In genomic region chr10:48523820-48524758, GRCh38 we compare ENCODE assay signal across 1 cellular context.
TF ChIP-seq lines count a peak whose summit lies in the region.

No MANE protein-coding gene starts in this region.

TF ChIP-seq in K562, 482 proteins besides CTCF, POLR2A, EP300 and RAD21 (continued from another document and continues in another):
- peak; percentile 18; the same call in 1 of the 2 replicates for TF ChIP-seq ZNF740 (CRISPR knock-in tag; IDR thresholded peaks at IDR 0.05)
- no peak for TF ChIP-seq ZNF740 (tag; IDR thresholded peaks at IDR 0.05)
- TF ChIP-seq RHOXF2B (CRISPR knock-in tag; conservative IDR thresholded peaks at IDR 0.05) = no peak
- peak; percentile 38 for TF ChIP-seq HMGN3 (IDR thresholded peaks at IDR 0.05; ENCODE audit: borderline replicate concordance, extremely low read depth, insufficient read length, low read depth, low read length)
- peak; percentile 49; the same call in 1 of the 2 replicates for TF ChIP-seq GABPB1 (CRISPR knock-in tag; IDR thresholded peaks at IDR 0.05)
- no peak for TF ChIP-seq RREB1 (CRISPR knock-in tag; IDR thresholded peaks at IDR 0.05)
- no peak for TF ChIP-seq ARID1B (IDR thresholded peaks at IDR 0.05)
- TF ChIP-seq ZNF212 (CRISPR knock-in tag; IDR thresholded peaks at IDR 0.05) = no peak
- no peak for TF ChIP-seq TCF7 (IDR thresholded peaks at IDR 0.05; ENCODE audit: borderline replicate concordance)
- TF ChIP-seq MTA3 (IDR thresholded peaks at IDR 0.05; ENCODE audit: borderline replicate concordance) = no peak
- TF ChIP-seq KDM4B (IDR thresholded peaks at IDR 0.05; ENCODE audit: borderline replicate concordance in 2 of 2, low read depth in 1 of 2) = no peak
- TF ChIP-seq ZEB2 (IDR thresholded peaks at IDR 0.05) = no peak
- no peak for TF ChIP-seq CEBPG (CRISPR knock-in tag; IDR thresholded peaks at IDR 0.05)
- TF ChIP-seq CEBPG (tag; conservative IDR thresholded peaks at IDR 0.05 in 1 of 2, IDR thresholded peaks at IDR 0.05 in 1 of 2) = no peak
- TF ChIP-seq ZNF316 (IDR thresholded peaks at IDR 0.05) = no peak
- no peak for TF ChIP-seq KLF10 (CRISPR knock-in tag; IDR thresholded peaks at IDR 0.05)
- TF ChIP-seq CCAR2 (IDR thresholded peaks at IDR 0.05; ENCODE audit: low read depth, low read length) = no peak
- TF ChIP-seq THAP7 (CRISPR knock-in tag; IDR thresholded peaks at IDR 0.05) = no peak
- no peak for TF ChIP-seq PRMT5 (CRISPR knock-in tag; IDR thresholded peaks at IDR 0.05)
- no peak for TF ChIP-seq ZNF561 (CRISPR knock-in tag; conservative IDR thresholded peaks at IDR 0.05)
- TF ChIP-seq ZC3H8 (IDR thresholded peaks at IDR 0.05) = no peak
- no peak for TF ChIP-seq ZNF717 (CRISPR knock-in tag; IDR thresholded peaks at IDR 0.05)
- no peak for TF ChIP-seq RBM34 (IDR thresholded peaks at IDR 0.05; ENCODE audit: borderline replicate concordance, insufficient read depth, low read length)
- TF ChIP-seq TBL1XR1 (IDR thresholded peaks at IDR 0.05; ENCODE audit: low read length in 2 of 2) = no peak
- TF ChIP-seq KAT7 (CRISPR knock-in tag; IDR thresholded peaks at IDR 0.05; ENCODE audit: borderline replicate concordance) = no peak
- TF ChIP-seq NCOA2 (IDR thresholded peaks at IDR 0.05; ENCODE audit: partially characterized antibody in 2 of 2) = no peak
- TF ChIP-seq NR3C1 (CRISPR knock-in tag; IDR thresholded peaks at IDR 0.05) = peak; percentile 75; the same call in 1 of the 2 replicates
- no peak for TF ChIP-seq RNF2 (IDR thresholded peaks at IDR 0.05)
- no peak for TF ChIP-seq KLF6 (CRISPR knock-in tag; IDR thresholded peaks at IDR 0.05; ENCODE audit: borderline replicate concordance)
- TF ChIP-seq ZNF232 (CRISPR knock-in tag; IDR thresholded peaks at IDR 0.05) = no peak
- TF ChIP-seq PHB (CRISPR knock-in tag; IDR thresholded peaks at IDR 0.05) = no peak
- no peak for TF ChIP-seq ZBTB1 (CRISPR knock-in tag; IDR thresholded peaks at IDR 0.05; ENCODE audit: borderline replicate concordance, low read depth)
- no peak for TF ChIP-seq HSF4 (CRISPR knock-in tag; IDR thresholded peaks at IDR 0.05; ENCODE audit: borderline replicate concordance)
- TF ChIP-seq ATF3 (IDR thresholded peaks at IDR 0.05) = no peak
- TF ChIP-seq ATF3 (CRISPR knock-in tag; conservative IDR thresholded peaks at IDR 0.05) = no peak
- TF ChIP-seq UBTF (IDR thresholded peaks at IDR 0.05; ENCODE audit: borderline replicate concordance in 1 of 2, low read depth in 2 of 2, low read length in 2 of 2) = no peak
- no peak for TF ChIP-seq LARP7 (IDR thresholded peaks at IDR 0.05)
- TF ChIP-seq BACH1 (tag; IDR thresholded peaks at IDR 0.05) = no peak
- no peak for TF ChIP-seq RUNX1 (IDR thresholded peaks at IDR 0.05; ENCODE audit: low read depth)
- peak in 1 of 2 experiments; percentile 35; a peak in 1 of 4 replicates for TF ChIP-seq NONO (IDR thresholded peaks at IDR 0.05; ENCODE audit: low read depth in 2 of 2, low read length in 1 of 2)
- TF ChIP-seq ZBED1 (IDR thresholded peaks at IDR 0.05) = no peak
- TF ChIP-seq CGGBP1 (CRISPR knock-in tag; IDR thresholded peaks at IDR 0.05) = no peak
- no peak for TF ChIP-seq ZNF512 (tag; IDR thresholded peaks at IDR 0.05)
- TF ChIP-seq GABPA (tag; conservative IDR thresholded peaks at IDR 0.05; ENCODE audit: low read depth) = no peak
- no peak for TF ChIP-seq ZFP30 (CRISPR knock-in tag; IDR thresholded peaks at IDR 0.05; ENCODE audit: borderline replicate concordance)
- 0 out of 2 replicates have a peak, but pooled peaks have one; percentile 50 for TF ChIP-seq SMAD4 (CRISPR knock-in tag; conservative IDR thresholded peaks at IDR 0.05)
- TF ChIP-seq PPARD (CRISPR knock-in tag; IDR thresholded peaks at IDR 0.05) = no peak
- no peak for TF ChIP-seq LCOR (CRISPR knock-in tag; IDR thresholded peaks at IDR 0.05)
- TF ChIP-seq PTBP1 (IDR thresholded peaks at IDR 0.05; ENCODE audit: low read depth, low read length) = no peak
- no peak for TF ChIP-seq ASH1L (IDR thresholded peaks at IDR 0.05; ENCODE audit: borderline replicate concordance, low read depth, partially characterized antibody)
- no peak for TF ChIP-seq ADNP (tag; IDR thresholded peaks at IDR 0.05)
- no peak for TF ChIP-seq MED1 (CRISPR knock-in tag; IDR thresholded peaks at IDR 0.05; ENCODE audit: borderline replicate concordance)
- peak in 1 of 2 experiments; percentile 18; a peak in 2 of 4 replicates for TF ChIP-seq NRF1 (conservative IDR thresholded peaks at IDR 0.05 in 1 of 2, IDR thresholded peaks at IDR 0.05 in 1 of 2)
- TF ChIP-seq ETS2 (tag; IDR thresholded peaks at IDR 0.05; ENCODE audit: borderline replicate concordance, poor library complexity, severe bottlenecking) = no peak
- no peak for TF ChIP-seq FOXO4 (CRISPR knock-in tag; IDR thresholded peaks at IDR 0.05)
- TF ChIP-seq TOE1 (IDR thresholded peaks at IDR 0.05; ENCODE audit: borderline replicate concordance) = no peak
- TF ChIP-seq TOE1 (CRISPR knock-in tag; IDR thresholded peaks at IDR 0.05; ENCODE audit: borderline replicate concordance, low read depth) = no peak
- no peak for TF ChIP-seq MBD1 (CRISPR knock-in tag; IDR thresholded peaks at IDR 0.05)
- TF ChIP-seq RBM25 (IDR thresholded peaks at IDR 0.05; ENCODE audit: low read depth, low read length, severe bottlenecking) = peak; percentile 40
